ENCODE assay signal across 1 cellular context in genomic region chr17:57593739-57594462, GRCh38.
TF ChIP-seq lines count a peak whose summit lies in the region.

No MANE protein-coding gene starts in this region.

TF ChIP-seq in GM23338, 12 proteins besides CTCF, POLR2A, EP300 and RAD21 (continued from another document):
- TF ChIP-seq EZH2phosphoT487 (IDR thresholded peaks at IDR 0.05; ENCODE audit: unreplicated experiment) = no peak
- TF ChIP-seq STAT1 (IDR thresholded peaks at IDR 0.05; ENCODE audit: unreplicated experiment) = no peak
- TF ChIP-seq, protein P1, sequence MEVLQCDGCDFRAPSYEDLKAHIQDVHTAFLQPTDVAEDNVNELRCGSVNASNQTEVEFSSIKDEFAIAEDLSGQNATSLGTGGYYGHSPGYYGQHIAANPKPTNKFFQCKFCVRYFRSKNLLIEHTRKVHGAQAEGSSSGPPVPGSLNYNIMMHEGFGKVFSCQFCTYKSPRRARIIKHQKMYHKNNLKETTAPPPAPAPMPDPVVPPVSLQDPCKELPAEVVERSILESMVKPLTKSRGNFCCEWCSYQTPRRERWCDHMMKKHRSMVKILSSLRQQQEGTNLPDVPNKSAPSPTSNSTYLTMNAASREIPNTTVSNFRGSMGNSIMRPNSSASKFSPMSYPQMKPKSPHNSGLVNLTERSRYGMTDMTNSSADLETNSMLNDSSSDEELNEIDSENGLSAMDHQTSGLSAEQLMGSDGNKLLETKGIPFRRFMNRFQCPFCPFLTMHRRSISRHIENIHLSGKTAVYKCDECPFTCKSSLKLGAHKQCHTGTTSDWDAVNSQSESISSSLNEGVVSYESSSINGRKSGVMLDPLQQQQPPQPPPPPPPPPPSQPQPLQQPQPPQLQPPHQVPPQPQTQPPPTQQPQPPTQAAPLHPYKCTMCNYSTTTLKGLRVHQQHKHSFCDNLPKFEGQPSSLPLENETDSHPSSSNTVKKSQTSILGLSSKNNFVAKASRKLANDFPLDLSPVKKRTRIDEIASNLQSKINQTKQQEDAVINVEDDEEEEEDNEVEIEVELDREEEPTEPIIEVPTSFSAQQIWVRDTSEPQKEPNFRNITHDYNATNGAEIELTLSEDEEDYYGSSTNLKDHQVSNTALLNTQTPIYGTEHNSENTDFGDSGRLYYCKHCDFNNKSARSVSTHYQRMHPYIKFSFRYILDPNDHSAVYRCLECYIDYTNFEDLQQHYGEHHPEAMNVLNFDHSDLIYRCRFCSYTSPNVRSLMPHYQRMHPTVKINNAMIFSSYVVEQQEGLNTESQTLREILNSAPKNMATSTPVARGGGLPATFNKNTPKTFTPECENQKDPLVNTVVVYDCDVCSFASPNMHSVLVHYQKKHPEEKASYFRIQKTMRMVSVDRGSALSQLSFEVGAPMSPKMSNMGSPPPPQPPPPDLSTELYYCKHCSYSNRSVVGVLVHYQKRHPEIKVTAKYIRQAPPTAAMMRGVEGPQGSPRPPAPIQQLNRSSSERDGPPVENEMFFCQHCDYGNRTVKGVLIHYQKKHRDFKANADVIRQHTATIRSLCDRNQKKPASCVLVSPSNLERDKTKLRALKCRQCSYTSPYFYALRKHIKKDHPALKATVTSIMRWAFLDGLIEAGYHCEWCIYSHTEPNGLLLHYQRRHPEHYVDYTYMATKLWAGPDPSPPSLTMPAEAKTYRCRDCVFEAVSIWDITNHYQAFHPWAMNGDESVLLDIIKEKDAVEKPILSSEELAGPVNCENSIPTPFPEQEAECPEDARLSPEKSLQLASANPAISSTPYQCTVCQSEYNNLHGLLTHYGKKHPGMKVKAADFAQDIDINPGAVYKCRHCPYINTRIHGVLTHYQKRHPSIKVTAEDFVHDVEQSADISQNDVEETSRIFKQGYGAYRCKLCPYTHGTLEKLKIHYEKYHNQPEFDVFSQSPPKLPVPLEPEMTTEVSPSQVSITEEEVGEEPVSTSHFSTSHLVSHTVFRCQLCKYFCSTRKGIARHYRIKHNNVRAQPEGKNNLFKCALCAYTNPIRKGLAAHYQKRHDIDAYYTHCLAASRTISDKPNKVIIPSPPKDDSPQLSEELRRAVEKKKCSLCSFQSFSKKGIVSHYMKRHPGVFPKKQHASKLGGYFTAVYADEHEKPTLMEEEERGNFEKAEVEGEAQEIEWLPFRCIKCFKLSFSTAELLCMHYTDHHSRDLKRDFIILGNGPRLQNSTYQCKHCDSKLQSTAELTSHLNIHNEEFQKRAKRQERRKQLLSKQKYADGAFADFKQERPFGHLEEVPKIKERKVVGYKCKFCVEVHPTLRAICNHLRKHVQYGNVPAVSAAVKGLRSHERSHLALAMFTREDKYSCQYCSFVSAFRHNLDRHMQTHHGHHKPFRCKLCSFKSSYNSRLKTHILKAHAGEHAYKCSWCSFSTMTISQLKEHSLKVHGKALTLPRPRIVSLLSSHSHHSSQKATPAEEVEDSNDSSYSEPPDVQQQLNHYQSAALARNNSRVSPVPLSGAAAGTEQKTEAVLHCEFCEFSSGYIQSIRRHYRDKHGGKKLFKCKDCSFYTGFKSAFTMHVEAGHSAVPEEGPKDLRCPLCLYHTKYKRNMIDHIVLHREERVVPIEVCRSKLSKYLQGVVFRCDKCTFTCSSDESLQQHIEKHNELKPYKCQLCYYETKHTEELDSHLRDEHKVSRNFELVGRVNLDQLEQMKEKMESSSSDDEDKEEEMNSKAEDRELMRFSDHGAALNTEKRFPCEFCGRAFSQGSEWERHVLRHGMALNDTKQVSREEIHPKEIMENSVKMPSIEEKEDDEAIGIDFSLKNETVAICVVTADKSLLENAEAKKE (CRISPR knock-in tag; IDR thresholded peaks at IDR 0.05) = no peak
- TF ChIP-seq EZH2 (IDR thresholded peaks at IDR 0.05; ENCODE audit: low read depth, unreplicated experiment) = no peak
- no peak for TF ChIP-seq ZNF331 (CRISPR knock-in tag; IDR thresholded peaks at IDR 0.05; ENCODE audit: low read depth)
- TF ChIP-seq POLR2AphosphoS5 (IDR thresholded peaks at IDR 0.05; ENCODE audit: low read depth) = no peak
- TF ChIP-seq, protein P2, sequence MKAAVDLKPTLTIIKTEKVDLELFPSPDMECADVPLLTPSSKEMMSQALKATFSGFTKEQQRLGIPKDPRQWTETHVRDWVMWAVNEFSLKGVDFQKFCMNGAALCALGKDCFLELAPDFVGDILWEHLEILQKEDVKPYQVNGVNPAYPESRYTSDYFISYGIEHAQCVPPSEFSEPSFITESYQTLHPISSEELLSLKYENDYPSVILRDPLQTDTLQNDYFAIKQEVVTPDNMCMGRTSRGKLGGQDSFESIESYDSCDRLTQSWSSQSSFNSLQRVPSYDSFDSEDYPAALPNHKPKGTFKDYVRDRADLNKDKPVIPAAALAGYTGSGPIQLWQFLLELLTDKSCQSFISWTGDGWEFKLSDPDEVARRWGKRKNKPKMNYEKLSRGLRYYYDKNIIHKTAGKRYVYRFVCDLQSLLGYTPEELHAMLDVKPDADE (IDR thresholded peaks at IDR 0.05) = no peak
- no peak for TF ChIP-seq JUNB (IDR thresholded peaks at IDR 0.05; ENCODE audit: unreplicated experiment)
